ENCODE assay signal across 8 cellular contexts in genomic region chr7:38374507-38374906, GRCh38.
DNase-seq lines count a peak whose midpoint lies in the region; ATAC-seq lines count a peak whose summit lies in the region.

No MANE protein-coding gene starts in this region.

- ATAC-seq in HG02798 (IDR thresholded peaks at IDR 0.05; ENCODE audit: poor library complexity, unreplicated experiment) (peak; percentile 41), HG02610 (IDR thresholded peaks at IDR 0.05; ENCODE audit: unreplicated experiment) (no peak)

- DNase-seq in NCI-H2081 (lab: John Stamatoyannopoulos, UW) (peak; percentile 36 to 48), NCI-H2081 treated with DMSO at 0.1 percent for 48 hours (lab: John Stamatoyannopoulos, UW) (no peak), SW480 (ENCODE audit: low spot score) (peak; percentile 32), mucosa of gallbladder (ENCODE audit: low spot score) (peak; percentile 38), NCI-H1930 (lab: John Stamatoyannopoulos, UW) (no peak)
- peak; percentile 40 for DNase-seq in central memory CD4-positive, alpha-beta T cell

Comparison
In these comparisons a context has a peak if more than half of its experiments do, and no peak if none do; other contexts are left out.
1. DNase-seq: peak in NCI-H2081 (2 of 2), SW480 (single experiment), central memory CD4-positive, alpha-beta T cell (single experiment) and mucosa of gallbladder (single experiment); none in NCI-H2081 treated with DMSO at 0.1 percent for 48 hours (single experiment) and NCI-H1930 (0 of 2).